In the genomic region with DNA sequence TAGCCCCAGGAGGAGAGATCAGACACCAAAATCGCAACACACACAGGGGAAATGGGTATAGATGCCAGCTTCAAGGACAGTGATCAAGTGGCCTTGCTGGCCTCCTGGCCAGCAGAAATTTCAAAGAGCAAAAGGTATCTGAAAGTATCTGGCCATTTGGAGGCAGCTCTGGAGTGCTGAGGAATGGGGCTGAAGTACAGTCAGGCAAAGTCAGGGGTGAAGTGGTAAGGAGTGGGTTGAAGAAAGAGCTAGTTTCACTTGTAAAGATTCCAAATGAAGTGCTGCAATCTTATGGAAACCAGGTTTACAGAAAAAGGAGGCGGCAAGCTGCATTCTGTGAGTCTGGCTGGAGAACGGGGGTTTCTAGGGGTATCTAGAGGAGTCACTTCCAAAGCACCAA, we compare ENCODE assay signal across 13 cellular contexts. TPM values are rescaled to one million over a fixed set of nuclear protein-coding genes. Genes with fewer than 3 reads are reported as not detected.
A peak's percentile ranks its signal among the peaks of the same experiment; 100 is the strongest.
DNase-seq lines count a peak whose midpoint lies in the region; ATAC-seq and TF ChIP-seq lines count a peak whose summit lies in the region.
"Had no signal": no experiment of that assay in that cellular context is flagged by ENCODE, and none has a peak within 500 bp of the region (broad histone marks: within the 10 kb centered on the region; RNA-seq: fewer than 3 reads in every experiment).

No MANE protein-coding gene starts in this region.

- H3K27me3 Mint-ChIP-seq in activated naive CD4-positive, alpha-beta T cell treated with anti-CD3 and anti-CD28 coated beads for 36 hours (ENCODE audit: low read depth) = no peaks in the 10 kb centered on the region
- no peaks in the 10 kb centered on the region for H3K27me3 Mint-ChIP-seq in central memory CD8-positive, alpha-beta T cell
- H3K27me3 Mint-ChIP-seq in naive thymus-derived CD4-positive, alpha-beta T cell = no peaks in the 10 kb centered on the region

- H3K27ac Mint-ChIP-seq in activated naive CD4-positive, alpha-beta T cell treated with anti-CD3 and anti-CD28 coated beads for 36 hours = peak overlapping the region; percentile 94
- H3K27ac Mint-ChIP-seq in central memory CD8-positive, alpha-beta T cell (ENCODE audit: low read depth) = peak overlapping the region; percentile 92
- peak overlapping the region; percentile 89 to 99 (median 95) for H3K27ac Mint-ChIP-seq in naive thymus-derived CD4-positive, alpha-beta T cell

- no peaks in the 10 kb centered on the region for H3K9me3 Mint-ChIP-seq in activated naive CD4-positive, alpha-beta T cell treated with anti-CD3 and anti-CD28 coated beads for 36 hours
- no peaks in the 10 kb centered on the region for H3K9me3 Mint-ChIP-seq in central memory CD8-positive, alpha-beta T cell
- H3K9me3 Mint-ChIP-seq in naive thymus-derived CD4-positive, alpha-beta T cell = no peaks in the 10 kb centered on the region

- peaks cover 0 to 13% (median 0%) of the 10 kb centered on the region in 3 experiments for H3K36me3 ChIP-seq in naive thymus-derived CD4-positive, alpha-beta T cell (ENCODE audit: control insufficient read depth in 2 of 3, insufficient read depth in 3 of 3, low read length in 3 of 3)
- H3K36me3 ChIP-seq in upper lobe of right lung = peaks cover 25% of the 10 kb centered on the region

- H3K27ac ChIP-seq in naive thymus-derived CD4-positive, alpha-beta T cell (ENCODE audit: low read depth, low read length) = peak overlapping the region; percentile 71
- H3K27ac ChIP-seq in upper lobe of right lung = peak overlapping the region; percentile 83
- H3K27ac ChIP-seq: SK-N-MC had no signal

- H3K4me3 Mint-ChIP-seq in activated naive CD4-positive, alpha-beta T cell treated with anti-CD3 and anti-CD28 coated beads for 36 hours = peak overlapping the region; percentile 46
- H3K4me3 Mint-ChIP-seq in central memory CD8-positive, alpha-beta T cell = peak overlapping the region; percentile 46
- peak overlapping the region; percentile 55 to 91 (median 72) for H3K4me3 Mint-ChIP-seq in naive thymus-derived CD4-positive, alpha-beta T cell

- no peak for TF ChIP-seq CTCF in upper lobe of right lung (IDR thresholded peaks at IDR 0.05)

- peaks cover 45% of the 10 kb centered on the region for H3K4me1 Mint-ChIP-seq in activated naive CD4-positive, alpha-beta T cell treated with anti-CD3 and anti-CD28 coated beads for 36 hours (ENCODE audit: low read depth)
- peaks cover 36% of the 10 kb centered on the region for H3K4me1 Mint-ChIP-seq in central memory CD8-positive, alpha-beta T cell
- H3K4me1 Mint-ChIP-seq in naive thymus-derived CD4-positive, alpha-beta T cell = peaks cover 25 to 68% (median 60%) of the 10 kb centered on the region in 7 donors

- no peak for DNase-seq in activated naive CD4-positive, alpha-beta T cell treated with anti-CD3 and anti-CD28 coated beads for 36 hours
- DNase-seq in activated naive CD4-positive, alpha-beta T cell treated with anti-CD3 and anti-CD28 coated beads, Interleukin-2, amount 50 U/mL, for 16 hours = no peak
- DNase-seq in central memory CD8-positive, alpha-beta T cell (ENCODE audit: low spot score in 2 of 2) = no peak
- DNase-seq in naive thymus-derived CD4-positive, alpha-beta T cell = no peak
- DNase-seq in upper lobe of right lung (no peak), HT-29 (ENCODE audit: low spot score) (no peak), retina (no peak)
- DNase-seq: hypothalamus; NCI-H2029; NK-92 treated with Interleukin-12 subunit alpha and Interleukin-12 subunit beta, amount 100 ng/mL, for 24 hours had no signal

- CTCF ChIA-PET in activated naive CD4-positive, alpha-beta T cell treated with anti-CD3 and anti-CD28 coated beads for 36 hours (lab: Charles Lee) = interaction anchor here (0.6 to 5.8 kb wide), 6 partner anchors 14 to 154 kb away, joined by 3 to 76 read pairs (median 10); partner anchors contain the start of gene MXD1
- CTCF ChIA-PET in naive thymus-derived CD4-positive, alpha-beta T cell (lab: Charles Lee) = interaction anchor here (0.6 to 5.6 kb wide), 5 partner anchors 18 to 155 kb away, joined by 3 to 32 read pairs (median 11); partner anchors contain the start of gene MXD1

- H3K9me3 ChIP-seq in naive thymus-derived CD4-positive, alpha-beta T cell (ENCODE audit: control insufficient read depth in 2 of 3, low read length in 3 of 3) = no peaks in the 10 kb centered on the region
- H3K9me3 ChIP-seq in upper lobe of right lung = no peaks in the 10 kb centered on the region

- ATAC-seq in central memory CD8-positive, alpha-beta T cell (replicated peaks; ENCODE audit: extremely low read depth, poor library complexity, severe bottlenecking) = no peak
- no peak for ATAC-seq in naive thymus-derived CD4-positive, alpha-beta T cell
- peak; percentile 64 for ATAC-seq in upper lobe of right lung
- no peak for ATAC-seq in GM19397 (IDR thresholded peaks at IDR 0.05; ENCODE audit: unreplicated experiment)
- ATAC-seq: HCT116 had no signal

- no peak overlapping the region for H3K4me3 ChIP-seq in naive thymus-derived CD4-positive, alpha-beta T cell (ENCODE audit: low read length)
- no peak overlapping the region for H3K4me3 ChIP-seq in upper lobe of right lung
- H3K4me3 ChIP-seq: SK-N-MC had no signal

- intact Hi-C loops in activated naive CD4-positive, alpha-beta T cell treated with anti-CD3 and anti-CD28 coated beads for 36 hours (cut with micrococcal nuclease) = no loop called here
- intact Hi-C loops in naive thymus-derived CD4-positive, alpha-beta T cell (cut with micrococcal nuclease) = loop anchor here in 1 of 2 donors (2.0 to 5.0 kb wide), 3 partner anchors 123 to 225 kb away; partner anchors contain the start of genes C2orf42, SNRPG and TIA1
- intact Hi-C loops in upper lobe of right lung (cut with DNase I) = loop anchor here (10.0 kb wide), 1 partner anchor 143 kb away; no protein-coding TSS in a partner anchor

- peaks cover 30% of the 10 kb centered on the region for H3K36me3 Mint-ChIP-seq in activated naive CD4-positive, alpha-beta T cell treated with anti-CD3 and anti-CD28 coated beads for 36 hours (ENCODE audit: low read depth)
- peaks cover 22% of the 10 kb centered on the region for H3K36me3 Mint-ChIP-seq in central memory CD8-positive, alpha-beta T cell (ENCODE audit: insufficient read depth)
- peaks cover 6 to 34% (median 24%) of the 10 kb centered on the region in 5 donors for H3K36me3 Mint-ChIP-seq in naive thymus-derived CD4-positive, alpha-beta T cell

- H3K27me3 ChIP-seq in naive thymus-derived CD4-positive, alpha-beta T cell (ENCODE audit: control insufficient read depth in 2 of 2, insufficient read depth in 2 of 2, low read length in 2 of 2) = no peaks in the 10 kb centered on the region
- H3K27me3 ChIP-seq in upper lobe of right lung = no peaks in the 10 kb centered on the region

- POLR2A ChIA-PET in naive thymus-derived CD4-positive, alpha-beta T cell (lab: Charles Lee) = interaction anchor here (0.9 to 29.1 kb wide), 7 partner anchors 9 to 226 kb away, joined by 3 to 1973 read pairs (median 9); partner anchors contain the start of genes C2orf42, MXD1, PCBP1 and SNRNP27

- H3K4me1 ChIP-seq in naive thymus-derived CD4-positive, alpha-beta T cell (ENCODE audit: control insufficient read depth in 2 of 2, insufficient read depth in 2 of 2, low read length in 2 of 2) = peaks cover 30 to 35% of the 10 kb centered on the region in 2 donors
- H3K4me1 ChIP-seq in upper lobe of right lung = peaks cover 34% of the 10 kb centered on the region

RNA-seq across cellular contexts. Expression of gene PCBP1, which starts 19.2 kb away (rescaled TPM):
- total RNA-seq in activated naive CD4-positive, alpha-beta T cell treated with anti-CD3 and anti-CD28 coated beads for 36 hours = 100 to 1,000 TPM; 363 to 374 TPM
- total RNA-seq in naive thymus-derived CD4-positive, alpha-beta T cell = 100 to 1,000 TPM; 257 to 487 (median 368) TPM
- polyA plus RNA-seq in naive thymus-derived CD4-positive, alpha-beta T cell = 100 to 1,000 TPM; 178 to 198 TPM
- 337 TPM for total RNA-seq in upper lobe of right lung
- 47.6 and 52.6 TPM in 2 replicates for total RNA-seq in HT-29 (2014; rRNA removed; shearing (Covaris generic))
